9 cellular contexts compared by ENCODE assay signal in genomic region chr16:48317614-48318013, GRCh38.
DNase-seq lines count a peak whose midpoint lies in the region; ATAC-seq and TF ChIP-seq lines count a peak whose summit lies in the region.
"Had no signal": no experiment of that assay in that cellular context is flagged by ENCODE, and none has a peak within 500 bp of the region (broad histone marks: within the 10 kb centered on the region; RNA-seq: fewer than 3 reads in every experiment).

No MANE protein-coding gene starts in this region.

- H3K36me3 ChIP-seq in gastrocnemius medialis, result peaks cover 0 to 7% of the 10 kb centered on the region in 2 donors

- peaks cover 16% of the 10 kb centered on the region for H3K9me3 Mint-ChIP-seq in T-helper 2 cell treated with Interferon-gamma antibody and Interleukin-4, amounts not matched to agents 5 μg/mL and 100 μg/mL, for 36 hours

- peak overlapping the region; percentile 34 for H3K4me3 Mint-ChIP-seq in T-helper 2 cell treated with Interferon-gamma antibody and Interleukin-4, amounts not matched to agents 5 μg/mL and 100 μg/mL, for 36 hours

- no peaks in the 10 kb centered on the region for H3K9me3 ChIP-seq in gastrocnemius medialis
- H3K9me3 ChIP-seq: suprapubic skin had no signal

- TF ChIP-seq CTCF in fibroblast of villous mesenchyme (IDR thresholded peaks at IDR 0.05; ENCODE audit: insufficient read depth, low read depth, low read length), result no peak
- no peak for TF ChIP-seq CTCF in gastrocnemius medialis (IDR thresholded peaks at IDR 0.05 in 4 of 5, conservative IDR thresholded peaks at IDR 0.05 in 1 of 5)

- peaks cover 9 to 22% of the 10 kb centered on the region in 2 donors for H3K4me1 ChIP-seq in gastrocnemius medialis

- in situ Hi-C loops in gastrocnemius medialis (cut with MboI; ENCODE audit: low sequenced_read_pairs in 4 of 4), result no loop called here

- DNase-seq in AG08396 (ENCODE audit: low spot score), result peak; percentile 9
- DNase-seq in HCEC 1CT, result peak; percentile 75
- peak; percentile 17 for DNase-seq in T-helper 2 cell treated with Interferon-gamma antibody and Interleukin-4, amounts not matched to agents 5 μg/mL and 100 μg/mL, for 36 hours (ENCODE audit: low spot score)
- DNase-seq in fibroblast of villous mesenchyme (ENCODE audit: low read depth), result peak; percentile 64
- DNase-seq in DMS 273 (lab: John Stamatoyannopoulos, UW; ENCODE audit: unreplicated experiment), result no peak
- no peak for DNase-seq in iPS-NIHi11 (ENCODE audit: low spot score)
- no peak for DNase-seq in effector CD8-positive, alpha-beta T cell (lab: John Stamatoyannopoulos, UW)
- no peak for DNase-seq in gastrocnemius medialis

- H3K27me3 Mint-ChIP-seq in T-helper 2 cell treated with Interferon-gamma antibody and Interleukin-4, amounts not matched to agents 5 μg/mL and 100 μg/mL, for 36 hours (ENCODE audit: low read depth), result no peaks in the 10 kb centered on the region

- intact Hi-C loops in gastrocnemius medialis (cut with DNase I; ENCODE audit: low total_unique reads), result no loop called here

- no peak overlapping the region for H3K27ac ChIP-seq in gastrocnemius medialis
- H3K27ac ChIP-seq: suprapubic skin had no signal

- no peaks in the 10 kb centered on the region for H3K27me3 ChIP-seq in gastrocnemius medialis
- H3K27me3 ChIP-seq: suprapubic skin had no signal

- H3K27ac Mint-ChIP-seq in T-helper 2 cell treated with Interferon-gamma antibody and Interleukin-4, amounts not matched to agents 5 μg/mL and 100 μg/mL, for 36 hours, result peak overlapping the region; percentile 12

- H3K4me3 ChIP-seq in fibroblast of villous mesenchyme (ENCODE audit: low read depth, low read length) (no peak overlapping the region), gastrocnemius medialis (no peak overlapping the region)
- H3K4me3 ChIP-seq: suprapubic skin had no signal

- H3K4me1 Mint-ChIP-seq in T-helper 2 cell treated with Interferon-gamma antibody and Interleukin-4, amounts not matched to agents 5 μg/mL and 100 μg/mL, for 36 hours (ENCODE audit: low read depth), result peaks cover 30% of the 10 kb centered on the region

- H3K36me3 Mint-ChIP-seq in T-helper 2 cell treated with Interferon-gamma antibody and Interleukin-4, amounts not matched to agents 5 μg/mL and 100 μg/mL, for 36 hours (ENCODE audit: low read depth), result peaks cover 45% of the 10 kb centered on the region

- no peak for TF ChIP-seq POLR2A in gastrocnemius medialis (IDR thresholded peaks at IDR 0.05)

- ATAC-seq in gastrocnemius medialis, result no peak

Comparison
In these comparisons a context has a peak if more than half of its experiments do, and no peak if none do; other contexts are left out.
1. DNase-seq: peak in AG08396 (single experiment), HCEC 1CT (single experiment), T-helper 2 cell treated with Interferon-gamma antibody and Interleukin-4, amounts not matched to agents 5 μg/mL and 100 μg/mL, for 36 hours (single experiment) and fibroblast of villous mesenchyme (single experiment); none in DMS 273 (single experiment), iPS-NIHi11 (single experiment), effector CD8-positive, alpha-beta T cell (single experiment) and gastrocnemius medialis (0 of 2).